ENCODE assay signal across 8 cellular contexts in genomic region chr9:128550770-128551651, GRCh38. TPM values are rescaled to one million over a fixed set of nuclear protein-coding genes. Genes with fewer than 3 reads are reported as not detected.
DNase-seq lines count a peak whose midpoint lies in the region; ATAC-seq lines count a peak whose summit lies in the region.

No MANE protein-coding gene starts in this region.

- H3K36me3 Mint-ChIP-seq in IgD-negative memory B cell = no peaks in the 10 kb centered on the region
- no peaks in the 10 kb centered on the region for H3K36me3 Mint-ChIP-seq in stimulated activated naive B cell treated with anti-CD40 and anti-IgM and Interleukin-4, amounts not matched to agents 10 μg/mL and 1 μg/mL and 100 μg/mL, for 72 hours

- H3K4me3 Mint-ChIP-seq in IgD-negative memory B cell = peak overlapping the region; percentile 91 to 99 (median 96)
- H3K4me3 Mint-ChIP-seq in stimulated activated naive B cell treated with anti-CD40 and anti-IgM and Interleukin-4, amounts not matched to agents 10 μg/mL and 1 μg/mL and 100 μg/mL, for 72 hours = no peak overlapping the region

- H3K4me1 Mint-ChIP-seq in IgD-negative memory B cell = peaks cover 7 to 9% (median 8%) of the 10 kb centered on the region in 3 donors
- peaks cover 8 to 15% of the 10 kb centered on the region in 2 donors for H3K4me1 Mint-ChIP-seq in stimulated activated naive B cell treated with anti-CD40 and anti-IgM and Interleukin-4, amounts not matched to agents 10 μg/mL and 1 μg/mL and 100 μg/mL, for 72 hours

- H3K27me3 Mint-ChIP-seq in IgD-negative memory B cell = no peaks in the 10 kb centered on the region
- no peaks in the 10 kb centered on the region for H3K27me3 Mint-ChIP-seq in stimulated activated naive B cell treated with anti-CD40 and anti-IgM and Interleukin-4, amounts not matched to agents 10 μg/mL and 1 μg/mL and 100 μg/mL, for 72 hours

- DNase-seq in AG08396 (ENCODE audit: low spot score) (peak; percentile 44), amygdala (lab: John Stamatoyannopoulos, UW) (peak in 46 of 56 donors; percentile 5 to 83 (median 40)), retina (peak; percentile 74), NCI-H345 treated with DMSO at 0.1 percent for 48 hours (lab: John Stamatoyannopoulos, UW; ENCODE audit: unreplicated experiment) (no peak)
- DNase-seq in stimulated activated CD4-positive, alpha-beta T cell treated with anti-CD3 and anti-CD28 coated beads, Interleukin-4, amount 100 ng/mL, for 4 hours = no peak
- no peak for DNase-seq in stimulated activated naive B cell treated with anti-CD40 and anti-IgM and Interleukin-4, amounts not matched to agents 10 μg/mL and 1 μg/mL and 100 μg/mL, for 72 hours

- H3K27ac Mint-ChIP-seq in IgD-negative memory B cell = peak overlapping the region in 2 of 3 donors; percentile 93 to 96
- H3K27ac Mint-ChIP-seq in stimulated activated naive B cell treated with anti-CD40 and anti-IgM and Interleukin-4, amounts not matched to agents 10 μg/mL and 1 μg/mL and 100 μg/mL, for 72 hours = no peak overlapping the region

- ATAC-seq in stimulated activated naive B cell treated with anti-CD40 and anti-IgM and Interleukin-4, amounts not matched to agents 10 μg/mL and 1 μg/mL and 100 μg/mL, for 72 hours (replicated peaks) = no peak

- H3K4me3 ChIP-seq in iPS-11a (ENCODE audit: low read depth, low read length) = peak overlapping the region; percentile 57

- H3K9me3 Mint-ChIP-seq in IgD-negative memory B cell = no peaks in the 10 kb centered on the region
- no peaks in the 10 kb centered on the region for H3K9me3 Mint-ChIP-seq in stimulated activated naive B cell treated with anti-CD40 and anti-IgM and Interleukin-4, amounts not matched to agents 10 μg/mL and 1 μg/mL and 100 μg/mL, for 72 hours

RNA-seq across cellular contexts. Expression of gene SPTAN1, which starts 1.4 kb away (rescaled TPM):
- 88.0 TPM for polyA plus RNA-seq in IgD-negative memory B cell

RNA-seq across cellular contexts. Expression of gene GLE1, which starts 46.5 kb away (rescaled TPM):
- 25.3 TPM for polyA plus RNA-seq in IgD-negative memory B cell

Comparison
In these comparisons a context has a peak if more than half of its experiments do, and no peak if none do; other contexts are left out.
1. DNase-seq: peak in AG08396 (single experiment), amygdala (46 of 56) and retina (single experiment); none in NCI-H345 treated with DMSO at 0.1 percent for 48 hours (single experiment), stimulated activated CD4-positive, alpha-beta T cell treated with anti-CD3 and anti-CD28 coated beads, Interleukin-4, amount 100 ng/mL, for 4 hours (0 of 2) and stimulated activated naive B cell treated with anti-CD40 and anti-IgM and Interleukin-4, amounts not matched to agents 10 μg/mL and 1 μg/mL and 100 μg/mL, for 72 hours (single experiment).
2. H3K4me3 Mint-ChIP-seq: peak in IgD-negative memory B cell (4 of 4); none in stimulated activated naive B cell treated with anti-CD40 and anti-IgM and Interleukin-4, amounts not matched to agents 10 μg/mL and 1 μg/mL and 100 μg/mL, for 72 hours (0 of 2).